In genomic region chr4:176422511-176422910, GRCh38 we compare ENCODE assay signal across 26 cellular contexts.
A peak's percentile ranks its signal among the peaks of the same experiment; 100 is the strongest.
DNase-seq lines count a peak whose midpoint lies in the region; ATAC-seq, FAIRE-seq and TF ChIP-seq lines count a peak whose summit lies in the region.
"Had no signal": no experiment of that assay in that cellular context is flagged by ENCODE, and none has a peak within 500 bp of the region (broad histone marks: within the 10 kb centered on the region; RNA-seq: fewer than 3 reads in every experiment).

No MANE protein-coding gene starts in this region.

- dilution Hi-C loops in keratinocyte (cut with MboI; ENCODE audit: extremely low pct_ligation_motif_present, low sequenced_read_pairs), result no loop called here

- BruUV-seq in OCI-LY7 (replicated peaks; lab: Mats Ljungman, UMichigan), result no TSS peak

- H3K9me1 ChIP-seq in keratinocyte (ENCODE audit: control insufficient read depth, extremely low read depth, insufficient read depth, low read length), result no peaks in the 10 kb centered on the region

- 75 to 93% (median 78%) methylated on average over 4 of the region's 4 CpGs for WGBS in heart left ventricle, 4 donors

- no peak for TF ChIP-seq CTCF in WTC11 (IDR thresholded peaks at IDR 0.05)
- TF ChIP-seq CTCF in keratinocyte (optimal IDR thresholded peaks at IDR 0.05 in 1 of 3, IDR thresholded peaks at IDR 0.05 in 1 of 3, conservative IDR thresholded peaks at IDR 0.05 in 1 of 3; ENCODE audit: extremely low read depth in 1 of 3, insufficient read depth in 2 of 3, low read length in 3 of 3), result no peak
- no peak for TF ChIP-seq CTCF in OCI-LY7 (conservative IDR thresholded peaks at IDR 0.05; ENCODE audit: low read length)
- TF ChIP-seq CTCF in heart left ventricle (IDR thresholded peaks at IDR 0.05), result no peak

- CTCF ChIA-PET in WTC11 (lab: Charles Lee), result no interaction called here
- CTCF ChIA-PET in OCI-LY7 (lab: Charles Lee; ENCODE audit: unreplicated experiment), result no interaction called here

- peak; percentile 86 for FAIRE-seq in keratinocyte (lab: Jason Lieb, UNC)
- FAIRE-seq: A549, GM12892, GM19239, RCC 7860 had no signal

- H3K27ac ChIP-seq in HUES48 (ENCODE audit: low read depth, low read length), result peak overlapping the region; percentile 8
- H3K27ac ChIP-seq in keratinocyte (ENCODE audit: control insufficient read depth, insufficient read depth, low read length), result peak overlapping the region; percentile 22
- H3K27ac ChIP-seq in OCI-LY7 (ENCODE audit: low read depth, low read length, poor library complexity, severe bottlenecking), result no peak overlapping the region
- no peak overlapping the region for H3K27ac ChIP-seq in heart left ventricle
- H3K27ac ChIP-seq: A549; BLaER1 treated with 17β-estradiol and CSF1 and Interleukin-3, amounts not matched to agents 10 nM and 100 nM had no signal

- no peak overlapping the region for H3K4me3 Mint-ChIP-seq in WTC11
- H3K4me3 Mint-ChIP-seq: CD4-positive, alpha-beta memory T cell had no signal

- ATAC-seq in WTC11, result 0 out of 2 replicates have a peak, but pooled peaks have one; percentile 24
- ATAC-seq in heart left ventricle, result no peak
- ATAC-seq: A549, SK-N-SH treated with all-trans-retinoic acid at 6 μM for 48 hours had no signal

- H3K27me3 ChIP-seq in HUES48 (ENCODE audit: control insufficient read depth, insufficient read depth, low read length) (no peaks in the 10 kb centered on the region), keratinocyte (ENCODE audit: control insufficient read depth, extremely low read depth, insufficient read depth, low read length) (no peaks in the 10 kb centered on the region), heart left ventricle (no peaks in the 10 kb centered on the region)
- H3K27me3 ChIP-seq: BLaER1 treated with 17β-estradiol and CSF1 and Interleukin-3, amounts not matched to agents 10 nM and 100 nM had no signal

- H3K79me2 ChIP-seq in keratinocyte (ENCODE audit: control insufficient read depth, insufficient read depth, low read length) (no peaks in the 10 kb centered on the region), OCI-LY7 (ENCODE audit: insufficient read depth, low read depth, low read length) (no peaks in the 10 kb centered on the region)

- H3K9me3 ChIP-seq in HUES48 (ENCODE audit: control insufficient read depth, insufficient read depth, low read length), result no peaks in the 10 kb centered on the region
- no peaks in the 10 kb centered on the region for H3K9me3 ChIP-seq in keratinocyte (ENCODE audit: control insufficient read depth, low read depth, low read length)
- H3K9me3 ChIP-seq in OCI-LY7 (ENCODE audit: low read length), result no peaks in the 10 kb centered on the region
- no peaks in the 10 kb centered on the region for H3K9me3 ChIP-seq in heart left ventricle
- H3K9me3 ChIP-seq: A549; BLaER1 treated with 17β-estradiol and CSF1 and Interleukin-3, amounts not matched to agents 10 nM and 100 nM; Caco-2 had no signal

- intact Hi-C loops in OCI-LY7 (cut with micrococcal nuclease; ENCODE audit: unreplicated experiment) (no loop called here), heart left ventricle (cut with DNase I) (no loop called here)

- H3K36me3 ChIP-seq in HUES48 (ENCODE audit: control insufficient read depth, insufficient read depth, low read length), result no peaks in the 10 kb centered on the region
- H3K36me3 ChIP-seq in keratinocyte (ENCODE audit: control insufficient read depth in 2 of 2, extremely low read depth in 1 of 2, insufficient read depth in 2 of 2, low read length in 2 of 2), result no peaks in the 10 kb centered on the region
- no peaks in the 10 kb centered on the region for H3K36me3 ChIP-seq in OCI-LY7 (ENCODE audit: insufficient read depth, low read length)
- H3K36me3 ChIP-seq in heart left ventricle, result no peaks in the 10 kb centered on the region
- H3K36me3 ChIP-seq: BLaER1 treated with 17β-estradiol and CSF1 and Interleukin-3, amounts not matched to agents 10 nM and 100 nM had no signal

- H4K20me1 ChIP-seq in keratinocyte (ENCODE audit: control insufficient read depth, extremely low read depth, insufficient read depth, low read length) (no peaks in the 10 kb centered on the region), OCI-LY7 (ENCODE audit: insufficient read depth, low read length) (no peaks in the 10 kb centered on the region)
- H4K20me1 ChIP-seq: BLaER1 treated with 17β-estradiol and CSF1 and Interleukin-3, amounts not matched to agents 10 nM and 100 nM had no signal

- no peaks in the 10 kb centered on the region for H3K4me1 Mint-ChIP-seq in WTC11
- H3K4me1 Mint-ChIP-seq: CD4-positive, alpha-beta memory T cell had no signal

- H3K9me2 ChIP-seq in OCI-LY7 (ENCODE audit: insufficient read depth, low read length), result no peaks in the 10 kb centered on the region

- H3K9me3 Mint-ChIP-seq in WTC11, result no peaks in the 10 kb centered on the region

- H3K27ac Mint-ChIP-seq in WTC11, result no peak overlapping the region
- H3K27ac Mint-ChIP-seq: CD4-positive, alpha-beta memory T cell had no signal

- peak overlapping the region; percentile 19 for H3K4me2 ChIP-seq in keratinocyte (ENCODE audit: control insufficient read depth, extremely low read depth, insufficient read depth, low read depth, low read length)
- no peak overlapping the region for H3K4me2 ChIP-seq in OCI-LY7 (ENCODE audit: low read length)
- H3K4me2 ChIP-seq: A549; BLaER1 treated with 17β-estradiol and CSF1 and Interleukin-3, amounts not matched to agents 10 nM and 100 nM had no signal

- no peaks in the 10 kb centered on the region for H3K27me3 Mint-ChIP-seq in WTC11 (ENCODE audit: low read depth)

- H3K4me3 ChIP-seq in HUES48 (ENCODE audit: low read depth, low read length), result no peak overlapping the region
- no peak overlapping the region for H3K4me3 ChIP-seq in keratinocyte (ENCODE audit: control insufficient read depth in 2 of 3, extremely low read depth in 1 of 3, insufficient read depth in 2 of 3, low read depth in 1 of 3, low read length in 3 of 3)
- H3K4me3 ChIP-seq in OCI-LY7 (ENCODE audit: low read depth, low read length, poor library complexity, severe bottlenecking), result no peak overlapping the region
- H3K4me3 ChIP-seq in heart left ventricle, result no peak overlapping the region
- H3K4me3 ChIP-seq: A549; BLaER1 treated with 17β-estradiol and CSF1 and Interleukin-3, amounts not matched to agents 10 nM and 100 nM had no signal

- no peaks in the 10 kb centered on the region for H3K36me3 Mint-ChIP-seq in WTC11
- H3K36me3 Mint-ChIP-seq: CD4-positive, alpha-beta memory T cell had no signal

- POLR2A ChIA-PET in WTC11 (lab: Charles Lee), result no interaction called here
- POLR2A ChIA-PET in OCI-LY7 (lab: Charles Lee), result no interaction called here

- TF ChIP-seq POLR2A in heart left ventricle (IDR thresholded peaks at IDR 0.05), result no peak

- H3K4me1 ChIP-seq in HUES48 (ENCODE audit: control insufficient read depth, insufficient read depth, low read length) (peaks cover 6% of the 10 kb centered on the region; the same call in 1 of the 2 replicates), keratinocyte (ENCODE audit: control insufficient read depth, extremely low read depth, insufficient read depth, low read length) (peaks cover 22% of the 10 kb centered on the region), OCI-LY7 (ENCODE audit: insufficient read depth, low read length, poor library complexity, severe bottlenecking) (no peaks in the 10 kb centered on the region), heart left ventricle (no peaks in the 10 kb centered on the region)
- H3K4me1 ChIP-seq: BLaER1 treated with 17β-estradiol and CSF1 and Interleukin-3, amounts not matched to agents 10 nM and 100 nM; Caco-2 had no signal

- H2AFZ ChIP-seq in keratinocyte (ENCODE audit: control insufficient read depth, low read length), result peak overlapping the region; percentile 57
- H2AFZ ChIP-seq in OCI-LY7 (ENCODE audit: low read length), result no peak overlapping the region

- DNase-seq in WTC11 (ENCODE audit: low spot score) (no peak), keratinocyte (ENCODE audit: low read depth, low spot score) (no peak), pons (ENCODE audit: low spot score) (peak; percentile 36), OCI-LY7 (ENCODE audit: low spot score) (no peak), heart left ventricle (no peak)
- DNase-seq in activated CD8-positive, alpha-beta memory T cell treated with anti-CD3 and anti-CD28 coated beads, Interleukin-2, amount 50 U/mL, for 4 hours, result no peak
- DNase-seq: AML-193; Caco-2; CD4-positive, alpha-beta memory T cell; DMS79 treated with DMSO at 0.1 percent for 48 hours; H7; KG1; MM.1S; NCI-H1417; NCI-H1694; NCI-H2029 treated with DMSO at 0.1 percent for 48 hours; NCI-H2227 treated with DMSO at 0.1 percent for 48 hours; NCI-H526 treated with DMSO at 0.1 percent for 48 hours; OCI-M1 had no signal

- H3K9ac ChIP-seq in HUES48 (ENCODE audit: low read depth, low read length) (no peak overlapping the region), keratinocyte (ENCODE audit: control insufficient read depth, extremely low read depth, insufficient read depth, low read length) (no peak overlapping the region)
- H3K9ac ChIP-seq: BLaER1 treated with 17β-estradiol and CSF1 and Interleukin-3, amounts not matched to agents 10 nM and 100 nM had no signal

TF ChIP-seq in WTC11, 78 proteins besides CTCF, POLR2A, EP300 and RAD21 (continues in another document):
- TF ChIP-seq E2F5 (CRISPR knock-in tag; IDR thresholded peaks at IDR 0.05) (no peak), NR2C2 (CRISPR knock-in tag; IDR thresholded peaks at IDR 0.05) (no peak)

Comparison
In these comparisons a context has a peak if more than half of its experiments do, and no peak if none do; other contexts are left out.
1. H3K27ac ChIP-seq: peak in HUES48 (single experiment) and keratinocyte (single experiment); none in OCI-LY7 (single experiment) and heart left ventricle (0 of 12).